In the genomic region with DNA sequence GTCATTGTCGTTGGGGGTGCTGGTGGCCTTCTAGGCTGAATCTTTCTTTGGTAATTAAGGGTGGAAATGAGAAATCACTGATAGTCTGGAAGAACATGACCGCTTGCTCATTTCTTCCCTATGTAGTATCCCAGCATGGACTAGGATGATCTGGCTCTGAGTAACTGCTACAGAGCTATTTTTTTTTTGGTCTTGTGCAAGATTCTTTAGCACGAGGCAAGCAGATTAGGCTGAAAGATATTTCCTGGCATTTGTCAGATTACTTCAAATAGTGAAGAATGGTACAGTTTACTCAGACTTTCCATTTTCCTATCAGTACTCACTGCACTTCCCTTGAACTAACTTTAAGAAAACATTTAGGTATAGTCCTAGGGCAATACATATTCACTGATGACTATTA, we compare ENCODE assay signal across 16 cellular contexts.
DNase-seq lines count a peak whose midpoint lies in the region; ATAC-seq and TF ChIP-seq lines count a peak whose summit lies in the region.
"Had no signal": no experiment of that assay in that cellular context is flagged by ENCODE, and none has a peak within 500 bp of the region (broad histone marks: within the 10 kb centered on the region; RNA-seq: fewer than 3 reads in every experiment).

No MANE protein-coding gene starts in this region.

- CTCF ChIA-PET in mammary epithelial cell (lab: Charles Lee; ENCODE audit: low non-redundant PET), result no interaction called here

- TF ChIP-seq CTCF in mammary epithelial cell (conservative IDR thresholded peaks at IDR 0.05 in 1 of 2, IDR thresholded peaks at IDR 0.05 in 1 of 2; ENCODE audit: extremely low read depth in 1 of 2, insufficient read depth in 1 of 2, low read depth in 1 of 2, low read length in 2 of 2) (no peak), left lung (IDR thresholded peaks at IDR 0.05) (no peak), testis (IDR thresholded peaks at IDR 0.05) (no peak)

- H3K4me3 ChIP-seq in mammary epithelial cell (replicated peaks in 1 of 3; ENCODE audit: insufficient read depth in 1 of 3, low read depth in 2 of 3, low read length in 3 of 3) (no peak overlapping the region), left lung (no peak overlapping the region), testis (no peak overlapping the region)

- H3K79me2 ChIP-seq in mammary epithelial cell (ENCODE audit: insufficient read depth, low read length), result no peaks in the 10 kb centered on the region

- peaks cover 24% of the 10 kb centered on the region for H3K4me1 ChIP-seq in mammary epithelial cell (ENCODE audit: insufficient read depth, low read length)
- no peaks in the 10 kb centered on the region for H3K4me1 ChIP-seq in left lung
- H3K4me1 ChIP-seq in testis, result no peaks in the 10 kb centered on the region

- H3K27ac ChIP-seq in mammary epithelial cell (ENCODE audit: insufficient read depth, low read depth, low read length) (peak overlapping the region; percentile 30), left lung (no peak overlapping the region), testis (no peak overlapping the region)
- H3K27ac ChIP-seq: neutrophil, VCaP had no signal

- H4K20me1 ChIP-seq in mammary epithelial cell (ENCODE audit: insufficient read depth, low read length), result no peaks in the 10 kb centered on the region

- H2AFZ ChIP-seq in mammary epithelial cell (ENCODE audit: low read depth, low read length), result no peak overlapping the region

- H3K27me3 ChIP-seq in mammary epithelial cell (ENCODE audit: insufficient read depth, low read length) (no peaks in the 10 kb centered on the region), left lung (no peaks in the 10 kb centered on the region), testis (no peaks in the 10 kb centered on the region)
- H3K27me3 ChIP-seq: neutrophil had no signal

- no TSS peak for BruUV-seq in mammary epithelial cell (replicated peaks; lab: Mats Ljungman, UMichigan)

- H3K9me3 ChIP-seq in mammary epithelial cell (replicated peaks; ENCODE audit: insufficient read depth, low read length), result no peaks in the 10 kb centered on the region
- H3K9me3 ChIP-seq in left lung, result no peaks in the 10 kb centered on the region
- no peaks in the 10 kb centered on the region for H3K9me3 ChIP-seq in testis
- H3K9me3 ChIP-seq: neutrophil had no signal

- 15% methylated on average over 3 of the region's 3 CpGs for WGBS in mammary epithelial cell (ENCODE audit: low coverage, missing lambda C conversion rate)
- 75 to 78% methylated on average over 3 of the region's 3 CpGs for WGBS in testis, 2 donors

- in situ Hi-C loops in mammary epithelial cell (cut with MboI; ENCODE audit: low sequenced_read_pairs in 2 of 2), result no loop called here

- dilution Hi-C loops in mammary epithelial cell (cut with HindIII; ENCODE audit: low sequenced_read_pairs), result no loop called here

- H3K36me3 ChIP-seq in mammary epithelial cell (ENCODE audit: insufficient read depth, low read length) (no peaks in the 10 kb centered on the region), left lung (no peaks in the 10 kb centered on the region), testis (ENCODE audit: low read depth, missing control alignments) (no peaks in the 10 kb centered on the region)
- H3K36me3 ChIP-seq: neutrophil had no signal

- no peak overlapping the region for H3K9ac ChIP-seq in mammary epithelial cell (ENCODE audit: insufficient read depth, low read length)

- DNase-seq in AG08395 (ENCODE audit: low spot score) (peak; percentile 76), HT1080 (ENCODE audit: low read depth) (peak; percentile 94), mammary epithelial cell (peak; percentile 83), left lung (no peak), testis (no peak), SIG-M5 treated with dmso at 0.1 percent for 504 hours (lab: John Stamatoyannopoulos, UW; ENCODE audit: unreplicated experiment) (no peak)
- no peak for DNase-seq in stimulated activated CD8-positive, alpha-beta memory T cell treated with anti-CD3 and anti-CD28 coated beads, Interleukin-4, amount 100 ng/mL, for 48 hours
- DNase-seq: activated CD8-positive, alpha-beta memory T cell treated with anti-CD3 and anti-CD28 coated beads, Interleukin-2, amount 50 U/mL, for 4 hours; C1 segment of cervical spinal cord; GDM1; head of caudate nucleus; NCI-H146; NCI-H526 treated with DMSO at 0.1 percent for 48 hours had no signal

- H3K4me2 ChIP-seq in mammary epithelial cell (ENCODE audit: insufficient read depth, low read depth, low read length), result peak overlapping the region; percentile 28

- intact Hi-C loops in mammary epithelial cell (cut with micrococcal nuclease), result loop anchor here (1.0 kb wide), 2 partner anchors 10 to 20 kb away; no protein-coding TSS in a partner anchor
- intact Hi-C loops in left lung (cut with DNase I), result no loop called here
- intact Hi-C loops in testis (cut with DNase I; ENCODE audit: low total_unique reads), result no loop called here

- ATAC-seq in left lung (peak; percentile 49), HG02642 (IDR thresholded peaks at IDR 0.05; ENCODE audit: poor library complexity, unreplicated experiment) (no peak)

- TF ChIP-seq POLR2A in testis (IDR thresholded peaks at IDR 0.05), result no peak

Comparison
In these comparisons a context has a peak if more than half of its experiments do, and no peak if none do; other contexts are left out.
1. DNase-seq: peak in AG08395 (single experiment), HT1080 (single experiment) and mammary epithelial cell (single experiment); none in left lung (0 of 2), testis (single experiment), stimulated activated CD8-positive, alpha-beta memory T cell treated with anti-CD3 and anti-CD28 coated beads, Interleukin-4, amount 100 ng/mL, for 48 hours (single experiment) and SIG-M5 treated with dmso at 0.1 percent for 504 hours (single experiment).